Comparison of ENCODE assay signal across 29 cellular contexts in genomic region chr13:77299587-77299986, GRCh38. TPM values are rescaled to one million over a fixed set of nuclear protein-coding genes. Genes with fewer than 3 reads are reported as not detected.
DNase-seq lines count a peak whose midpoint lies in the region; ATAC-seq, FAIRE-seq and TF ChIP-seq lines count a peak whose summit lies in the region.
"Had no signal": no experiment of that assay in that cellular context is flagged by ENCODE, and none has a peak within 500 bp of the region (broad histone marks: within the 10 kb centered on the region; RNA-seq: fewer than 3 reads in every experiment).

No MANE protein-coding gene starts in this region.

- no peak overlapping the region for H2AFZ ChIP-seq in smooth muscle cell (ENCODE audit: low read depth)
- H2AFZ ChIP-seq: PC-9 had no signal

- FAIRE-seq in frontal cortex (lab: Jason Lieb, UNC), result peak; percentile 31
- FAIRE-seq: bronchial epithelial cell, D721Med, HepG2 had no signal

- DNase-seq in EH (ENCODE audit: low read depth) (peak; percentile 39), T-helper 17 cell (no peak), frontal cortex (ENCODE audit: low spot score in 2 of 2) (no peak), smooth muscle cell (lab: John Stamatoyannopoulos, UW; ENCODE audit: unreplicated experiment) (no peak), GOT3 (lab: John Stamatoyannopoulos, UW) (no peak), NCI-H526 treated with DMSO at 0.1 percent for 48 hours (lab: John Stamatoyannopoulos, UW) (no peak), left lobe of liver (ENCODE audit: low spot score) (no peak)
- DNase-seq: activated CD4-positive, alpha-beta T cell treated with anti-CD3 and anti-CD28 coated beads for 48 hours; activated naive CD4-positive, alpha-beta T cell; activated T-cell treated with anti-CD3 and anti-CD28 coated beads, Interleukin-2, amount 50 U/mL, for 48 hours; amniotic stem cell; heart left ventricle; left colon; NCI-H1092 treated with DMSO at 0.1 percent for 48 hours; NCI-H1930; NCI-H2227 treated with DMSO at 0.1 percent for 48 hours; NCI-H82; occipital lobe; PC-9; SHP77; stimulated activated CD4-positive, alpha-beta T cell treated with anti-CD3 and anti-CD28 coated beads, Interleukin-12 subunit alpha, Interleukin-12 subunit beta, amount 100 ng/mL, for 4 hours; stimulated activated CD4-positive, alpha-beta T cell treated with anti-CD3 and anti-CD28 coated beads, Interleukin-4, amount 100 ng/mL, for 24 hours; stimulated activated naive CD4-positive, alpha-beta T cell; T-helper 1 cell; testis had no signal

- H3K36me3 ChIP-seq in smooth muscle cell (ENCODE audit: low read depth), result no peaks in the 10 kb centered on the region

- WGBS in smooth muscle cell (ENCODE audit: low lambda C conversion rate), result 69% methylated on average over 1 of the region's 1 CpG

- no peak for TF ChIP-seq CTCF in smooth muscle cell (IDR thresholded peaks at IDR 0.05; ENCODE audit: borderline replicate concordance, insufficient read depth, poor library complexity, severe bottlenecking)

- ATAC-seq in T-helper 17 cell (no peak), left lobe of liver (no peak), esophagus mucosa (no peak)
- ATAC-seq: heart left ventricle, HepG2, left colon had no signal

- H3K79me2 ChIP-seq in smooth muscle cell (ENCODE audit: low read depth), result peaks cover 66% of the 10 kb centered on the region

- peaks cover 7% of the 10 kb centered on the region for H4K20me1 ChIP-seq in smooth muscle cell (ENCODE audit: low read depth)

- peak overlapping the region; percentile 27 for H3K9ac ChIP-seq in smooth muscle cell (ENCODE audit: low read depth)

- no peak overlapping the region for H3K4me3 Mint-ChIP-seq in T-helper 17 cell

- peaks cover 6% of the 10 kb centered on the region for H3K36me3 Mint-ChIP-seq in T-helper 17 cell (ENCODE audit: low read depth)

- H3K27me3 ChIP-seq in smooth muscle cell (ENCODE audit: low read depth), result no peaks in the 10 kb centered on the region
- H3K27me3 ChIP-seq: heart left ventricle, testis had no signal

- no peaks in the 10 kb centered on the region for H3K27me3 Mint-ChIP-seq in T-helper 17 cell

- peaks cover 46% of the 10 kb centered on the region for H3K4me1 Mint-ChIP-seq in T-helper 17 cell

- H3K27ac ChIP-seq in smooth muscle cell (ENCODE audit: low read depth), result peak overlapping the region; percentile 81
- H3K27ac ChIP-seq: PC-9 had no signal

- peak overlapping the region; percentile 24 for H3K27ac Mint-ChIP-seq in T-helper 17 cell

- H3K4me2 ChIP-seq in smooth muscle cell, result peak overlapping the region; percentile 72
- H3K4me2 ChIP-seq: PC-9 had no signal

- H3K4me3 ChIP-seq in smooth muscle cell, result no peak overlapping the region
- H3K4me3 ChIP-seq: PC-9, testis had no signal

- H3K9me3 ChIP-seq in T-helper 17 cell (ENCODE audit: control insufficient read depth, low read length, poor library complexity, severe bottlenecking), result no peaks in the 10 kb centered on the region
- no peaks in the 10 kb centered on the region for H3K9me3 ChIP-seq in smooth muscle cell (replicated peaks; ENCODE audit: low read depth)
- H3K9me3 ChIP-seq: testis had no signal

- peaks cover 14% of the 10 kb centered on the region for H3F3A ChIP-seq in smooth muscle cell (ENCODE audit: low read depth)

- H3K4me1 ChIP-seq in smooth muscle cell (ENCODE audit: low read depth), result peaks cover 12% of the 10 kb centered on the region

RNA-seq across cellular contexts. Expression of gene MYCBP2, which starts 27.3 kb away (rescaled TPM):
- total RNA-seq in T-helper 17 cell (100 to 1,000 TPM; 146 to 160 TPM), frontal cortex (198 TPM), smooth muscle cell (61.0 and 62.0 TPM in 2 replicates), left lobe of liver (45.9 TPM), esophagus mucosa (76.2 TPM)
- polyA plus RNA-seq in smooth muscle cell, result 20.1 and 33.6 TPM in 2 replicates
